9 cellular contexts compared by ENCODE assay signal in the genomic region with DNA sequence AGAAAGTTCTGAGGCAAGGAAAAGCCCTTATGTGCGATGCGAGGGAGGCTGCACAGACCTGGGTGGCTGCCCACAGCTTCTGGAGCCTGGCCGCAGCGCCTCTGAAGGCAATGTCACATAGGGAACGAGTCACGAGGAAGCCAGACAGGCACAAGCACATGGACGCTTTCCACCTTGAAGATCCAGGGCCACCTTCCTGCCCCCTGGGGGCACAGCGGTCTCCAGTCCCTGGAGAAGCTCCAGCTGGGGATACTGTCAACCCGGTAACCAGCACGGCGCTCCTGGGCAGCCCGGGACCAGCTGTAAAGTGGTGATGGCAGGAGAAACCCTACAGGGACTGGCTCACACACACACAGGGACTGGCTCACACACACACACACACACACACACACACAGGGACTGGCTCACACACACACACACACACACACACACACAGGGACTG.
DNase-seq lines count a peak whose midpoint lies in the region; ATAC-seq and TF ChIP-seq lines count a peak whose summit lies in the region.
"Had no signal": no experiment of that assay in that cellular context is flagged by ENCODE, and none has a peak within 500 bp of the region (broad histone marks: within the 10 kb centered on the region; RNA-seq: fewer than 3 reads in every experiment).

No MANE protein-coding gene starts in this region.

- ATAC-seq in HG03469 (IDR thresholded peaks at IDR 0.05; ENCODE audit: unreplicated experiment), result no peak
- no peak for ATAC-seq in GM21619 (IDR thresholded peaks at IDR 0.05; ENCODE audit: unreplicated experiment)
- ATAC-seq: foreskin keratinocyte had no signal

- intact Hi-C loops in colonic mucosa (cut with DNase I), result no loop called here

- no peaks in the 10 kb centered on the region for H3K36me3 ChIP-seq in colonic mucosa

- peak; percentile 12; the same call in 1 of the 2 replicates for TF ChIP-seq CTCF in AG04450 (IDR thresholded peaks at IDR 0.05; ENCODE audit: low read depth, low read length)
- TF ChIP-seq CTCF in colonic mucosa (IDR thresholded peaks at IDR 0.05), result no peak

- H3K27ac ChIP-seq in AG04450 (ENCODE audit: low read depth, low read length) (no peak overlapping the region), colonic mucosa (no peak overlapping the region)
- H3K27ac ChIP-seq: foreskin keratinocyte had no signal

- peak overlapping the region; percentile 55 for H3K4me3 ChIP-seq in AG04450 (ENCODE audit: low read depth, low read length)
- no peak overlapping the region for H3K4me3 ChIP-seq in colonic mucosa

- H3K9me3 ChIP-seq in AG04450 (ENCODE audit: control insufficient read depth, insufficient read depth, low read length) (no peaks in the 10 kb centered on the region), colonic mucosa (no peaks in the 10 kb centered on the region)

- H3K9ac ChIP-seq in colonic mucosa (ENCODE audit: low read depth in 2 of 2, low read length in 2 of 2), result no peak overlapping the region

- H3K4me1 ChIP-seq in colonic mucosa, result no peaks in the 10 kb centered on the region
- H3K4me1 ChIP-seq: foreskin keratinocyte had no signal

- POLR2A ChIA-PET in AG04450 (lab: Yijun Ruan, JAX), result no interaction called here

- CTCF ChIA-PET in AG04450 (lab: Charles Lee), result interaction anchor here (1.2 kb wide), 1 partner anchor 101 kb away, joined by 3 read pairs; no protein-coding TSS in a partner anchor

- DNase-seq in AG04450 (ENCODE audit: low read depth, low spot score) (no peak), NCI-H1105 treated with DMSO at 0.1 percent for 48 hours (lab: John Stamatoyannopoulos, UW) (peak; percentile 2), fibroblast of gingiva (ENCODE audit: low read depth) (peak; percentile 23), nucleus accumbens (lab: John Stamatoyannopoulos, UW) (peak in 46 of 56 donors; percentile 1 to 56 (median 24)), T1000 (lab: John Stamatoyannopoulos, UW) (no peak), colonic mucosa (no peak)
- DNase-seq: foreskin keratinocyte had no signal

- H3K27me3 ChIP-seq in AG04450 (ENCODE audit: control insufficient read depth, insufficient read depth, low read length) (peaks cover 2% of the 10 kb centered on the region), colonic mucosa (no peaks in the 10 kb centered on the region)
- H3K27me3 ChIP-seq: foreskin keratinocyte had no signal

Comparison
In these comparisons a context has a peak if more than half of its experiments do, and no peak if none do; other contexts are left out.
1. DNase-seq: peak in NCI-H1105 treated with DMSO at 0.1 percent for 48 hours (single experiment), fibroblast of gingiva (single experiment) and nucleus accumbens (46 of 56); none in AG04450 (single experiment), T1000 (single experiment) and colonic mucosa (single experiment).